ENCODE assay signal across 14 cellular contexts in genomic region chr2:134773372-134774073, GRCh38. TPM values are rescaled to one million over a fixed set of nuclear protein-coding genes. Genes with fewer than 3 reads are reported as not detected.
DNase-seq lines count a peak whose midpoint lies in the region; ATAC-seq, FAIRE-seq and TF ChIP-seq lines count a peak whose summit lies in the region.
"Had no signal": no experiment of that assay in that cellular context is flagged by ENCODE, and none has a peak within 500 bp of the region (broad histone marks: within the 10 kb centered on the region; RNA-seq: fewer than 3 reads in every experiment).

No MANE protein-coding gene starts in this region.

- H3K56ac ChIP-seq in H1 (replicated peaks; ENCODE audit: insufficient read length, low read depth, low read length) = no peak overlapping the region

- 0 out of 2 replicates have a peak overlapping the region, but pooled peaks have one; percentile 54 for H2AK5ac ChIP-seq in H1 (ENCODE audit: low read depth, low read length)

- 69% methylated on average over 9 of the region's 9 CpGs; no CpG with 5 or more reads in 1 of the 2 experiments for WGBS in H1 (ENCODE audit: extremely low coverage in 1 of 2, insufficient coverage in 1 of 2, insufficient read length in 1 of 2, insufficient replicate concordance in 2 of 2, low coverage in 1 of 2, low lambda C conversion rate in 2 of 2, missing lambda C conversion rate in 1 of 2), 2 experiments

- H3K27me3 ChIP-seq in H1 (replicated peaks in 1 of 4; ENCODE audit: control insufficient read depth in 3 of 4, extremely low read depth in 1 of 4, insufficient read depth in 3 of 4, low read length in 3 of 4) = no peaks in the 10 kb centered on the region
- no peaks in the 10 kb centered on the region for H3K27me3 ChIP-seq in mucosa of stomach (ENCODE audit: control insufficient read depth, insufficient read depth, low read length)

- no peak for TF ChIP-seq CTCF in H1 (IDR thresholded peaks at IDR 0.05; ENCODE audit: control extremely low read depth in 1 of 3, insufficient read depth in 1 of 3, low read depth in 1 of 3, low read length in 3 of 3)

- TF ChIP-seq POLR2A in H1 (IDR thresholded peaks at IDR 0.05; ENCODE audit: control extremely low read depth in 1 of 2, low read depth in 2 of 2, low read length in 2 of 2) = no peak

- H4K91ac ChIP-seq in H1 (replicated peaks; ENCODE audit: insufficient read length, low read length) = peak overlapping the region; percentile 29

- H3K4ac ChIP-seq in H1 (replicated peaks; ENCODE audit: insufficient read length, low read depth, low read length) = no peak overlapping the region

- no peak overlapping the region for H3K23ac ChIP-seq in H1 (ENCODE audit: insufficient read length)

- peak overlapping the region; percentile 61; the same call in 1 of the 2 replicates for H2BK5ac ChIP-seq in H1 (ENCODE audit: low read depth, low read length)

- 0 out of 2 replicates have a peak overlapping the region, but pooled peaks have one; percentile 8 for H2BK20ac ChIP-seq in H1 (ENCODE audit: low read length)

- H3K4me1 ChIP-seq in H1 (replicated peaks in 1 of 4; ENCODE audit: control insufficient read depth in 3 of 4, insufficient read depth in 4 of 4, low read length in 3 of 4) (peaks cover 6 to 19% (median 11%) of the 10 kb centered on the region in 4 experiments; a peak in 6 of 7 replicates), mucosa of stomach (ENCODE audit: control insufficient read depth, insufficient read depth, low read length) (peaks cover 37% of the 10 kb centered on the region)

- TF ChIP-seq EP300 in H1 (IDR thresholded peaks at IDR 0.05; ENCODE audit: borderline replicate concordance in 1 of 2, low read depth in 2 of 2, low read length in 2 of 2) = no peak

- FAIRE-seq in H1 (lab: Jason Lieb, UNC) = no peak

- H3K9me3 ChIP-seq in H1 (ENCODE audit: insufficient read depth in 2 of 2, low read depth in 1 of 2, low read length in 1 of 2) (no peaks in the 10 kb centered on the region), mucosa of stomach (ENCODE audit: control insufficient read depth, low read length) (no peaks in the 10 kb centered on the region)

- H3K9ac ChIP-seq in H1 (replicated peaks in 1 of 4; ENCODE audit: extremely low read depth in 1 of 4, low read depth in 3 of 4, low read length in 3 of 4) = no peak overlapping the region; a peak in 1 of 7 replicates
- H3K9ac ChIP-seq in mucosa of stomach (ENCODE audit: low read length) = peak overlapping the region; percentile 9

- ATAC-seq in GM21717 (IDR thresholded peaks at IDR 0.05; ENCODE audit: unreplicated experiment) (no peak), GM18909 (IDR thresholded peaks at IDR 0.05; ENCODE audit: poor library complexity, unreplicated experiment) (no peak)
- ATAC-seq: activated T-cell treated with anti-CD3 and anti-CD28 coated beads, Interleukin-2, amount 50 U/mL, for 4 hours had no signal

- no peak overlapping the region for H2AFZ ChIP-seq in H1 (ENCODE audit: low read length)

- H4K5ac ChIP-seq in H1 (ENCODE audit: insufficient read length, low read depth, low read length) = no peak overlapping the region

- H4K20me1 ChIP-seq in H1 (replicated peaks in 1 of 2; ENCODE audit: control insufficient read depth in 1 of 2, insufficient read depth in 2 of 2, low read length in 2 of 2) = no peaks in the 10 kb centered on the region

- H2BK120ac ChIP-seq in H1 (replicated peaks; ENCODE audit: low read depth, low read length) = peak overlapping the region; percentile 70

- H3K79me1 ChIP-seq in H1 (ENCODE audit: low read depth, low read length) = no peaks in the 10 kb centered on the region

- H3K4me2 ChIP-seq in H1 (ENCODE audit: insufficient read depth in 1 of 2, low read depth in 2 of 2, low read length in 2 of 2) = peak overlapping the region; percentile 3 to 21; a peak in 2 of 4 replicates

- H3K36me3 ChIP-seq in H1 (ENCODE audit: control insufficient read depth in 2 of 4, insufficient read depth in 4 of 4, low read length in 3 of 4) = no peaks in the 10 kb centered on the region
- H3K36me3 ChIP-seq in mucosa of stomach (ENCODE audit: control insufficient read depth, insufficient read depth, low read length) = no peaks in the 10 kb centered on the region
- H3K36me3 ChIP-seq: spleen had no signal

- H4K8ac ChIP-seq in H1 (ENCODE audit: extremely low read depth, insufficient read depth, low read length) = no peak overlapping the region

- H3K18ac ChIP-seq in H1 (ENCODE audit: extremely low read depth, low read length) = peak overlapping the region; percentile 27; the same call in 1 of the 2 replicates

- no peak overlapping the region for H3K4me3 ChIP-seq in H1 (ENCODE audit: extremely low read depth in 1 of 4, insufficient read depth in 2 of 4, low read depth in 3 of 4, low read length in 4 of 4)
- no peak overlapping the region for H3K4me3 ChIP-seq in mucosa of stomach (ENCODE audit: low read length)
- H3K4me3 ChIP-seq: spleen had no signal

- POLR2A ChIA-PET in H1 (lab: Charles Lee; ENCODE audit: partially characterized antibody) = no interaction called here

- H2BK12ac ChIP-seq in H1 (ENCODE audit: low read depth, low read length) = peak overlapping the region; percentile 71

- DNase-seq in Daoy (ENCODE audit: low read depth) (peak; percentile 52), NCI-H2171 treated with DMSO at 0.1 percent for 48 hours (lab: John Stamatoyannopoulos, UW) (peak; percentile 91), H1 (ENCODE audit: low read depth in 1 of 2, low spot score in 2 of 2) (peak in 1 of 2 experiments; percentile 53), NCI-H1092 treated with DMSO at 0.1 percent for 48 hours (lab: John Stamatoyannopoulos, UW) (no peak)
- DNase-seq in activated effector memory CD4-positive, alpha-beta T cell treated with anti-CD3 and anti-CD28 coated beads, Interleukin-2, amount 50 U/mL, for 16 hours = no peak
- DNase-seq: activated B cell treated with CpG ODN at 0.5 μM for 24 hours; activated T-cell treated with anti-CD3 and anti-CD28 coated beads, Interleukin-2, amount 50 U/mL, for 4 hours; CD4-positive, CD25-positive, alpha-beta regulatory T cell; hippocampal formation; SHP77; spleen had no signal

- no peaks in the 10 kb centered on the region for H3K23me2 ChIP-seq in H1 (ENCODE audit: low read depth, low read length)

- no peak for TF ChIP-seq RAD21 in H1 (IDR thresholded peaks at IDR 0.05 in 1 of 2, conservative IDR thresholded peaks at IDR 0.05 in 1 of 2; ENCODE audit: low read depth in 2 of 2, low read length in 2 of 2)

- no peak overlapping the region for H2BK15ac ChIP-seq in H1 (ENCODE audit: low read length)

- no peak overlapping the region for H3K14ac ChIP-seq in H1 (ENCODE audit: insufficient read length)

- no peak overlapping the region for H3K27ac ChIP-seq in H1 (ENCODE audit: low read depth, low read length)
- H3K27ac ChIP-seq: spleen had no signal

- CTCF ChIA-PET in H1 (lab: Charles Lee; ENCODE audit: partially characterized antibody) = interaction anchor here (2.1 kb wide), 1 partner anchor 13 kb away, joined by 6 read pairs; no protein-coding TSS in a partner anchor

- no peaks in the 10 kb centered on the region for H3K79me2 ChIP-seq in H1 (ENCODE audit: control insufficient read depth in 1 of 2, insufficient read depth in 2 of 2, low read length in 2 of 2)

TF ChIP-seq in H1, 55 proteins besides CTCF, POLR2A, EP300 and RAD21 (continues in another document):
- TF ChIP-seq ATF2 (IDR thresholded peaks at IDR 0.05; ENCODE audit: low read length) = no peak
- no peak for TF ChIP-seq GABPA (IDR thresholded peaks at IDR 0.05; ENCODE audit: borderline replicate concordance, insufficient read depth, low read length)
- no peak for TF ChIP-seq ZNF274 (IDR thresholded peaks at IDR 0.05; ENCODE audit: borderline replicate concordance, extremely low read depth, low read length)
- no peak for TF ChIP-seq SIX5 (IDR thresholded peaks at IDR 0.05; ENCODE audit: low read depth, low read length)
- TF ChIP-seq ASH2L (IDR thresholded peaks at IDR 0.05; ENCODE audit: low read length) = no peak
- TF ChIP-seq POLR2AphosphoS5 (IDR thresholded peaks at IDR 0.05; ENCODE audit: low read depth, low read length) = no peak
- no peak for TF ChIP-seq HDAC2 (IDR thresholded peaks at IDR 0.05; ENCODE audit: borderline replicate concordance in 1 of 2, low read depth in 2 of 2, low read length in 2 of 2)
- no peak for TF ChIP-seq CHD1 (IDR thresholded peaks at IDR 0.05; ENCODE audit: low read depth, low read length)
- no peak for TF ChIP-seq NANOG (IDR thresholded peaks at IDR 0.05; ENCODE audit: insufficient read depth, low read depth, low read length, poor library complexity, severe bottlenecking)
- TF ChIP-seq JUND (IDR thresholded peaks at IDR 0.05; ENCODE audit: low read length) = no peak
- no peak for TF ChIP-seq CEBPB (IDR thresholded peaks at IDR 0.05; ENCODE audit: low read depth, low read length)
- peak; percentile 47; the same call in 1 of the 2 replicates for TF ChIP-seq YY1 (IDR thresholded peaks at IDR 0.05; ENCODE audit: low read depth, low read length)
- TF ChIP-seq POU5F1 (IDR thresholded peaks at IDR 0.05; ENCODE audit: low read depth, low read length) = no peak
- TF ChIP-seq FOSL1 (IDR thresholded peaks at IDR 0.05; ENCODE audit: insufficient read depth, low read depth, low read length) = no peak
- TF ChIP-seq CREB1 (IDR thresholded peaks at IDR 0.05) = 0 out of 2 replicates have a peak, but pooled peaks have one; percentile 11

RNA-seq across cellular contexts. Expression of gene TMEM163, which starts 54.7 kb away (rescaled TPM):
- 0.09 and 0.34 TPM in 2 replicates for total RNA-seq in Daoy (2014; rRNA removed; shearing (Covaris generic))
- 2.8 and 2.9 TPM in 2 replicates for total RNA-seq in H1 (2021; fragmentation: NEBNext Ultra II Directional; extraction: Animal tissue kit (Norgen Biotek cat#: 25700))
- 3.1 and 3.2 TPM in 2 replicates for polyA plus RNA-seq in H1 (2011; rRNA removed)
- 2.4 TPM for polyA plus RNA-seq in H1 (2011; cell fraction: cytosol; rRNA removed)
- 2.6 TPM for polyA plus RNA-seq in H1 (2011; cell fraction: nucleus; rRNA removed)
- polyA plus RNA-seq in H1 (2012, experiment 1 of 2) = 2.8 to 3.5 TPM (median 3.1 TPM) in 4 replicates
- polyA plus RNA-seq in H1 (2012, experiment 2 of 2) = 2.8 TPM
- 1.4 TPM for polyA plus RNA-seq in H1 (2013, experiment 1 of 2)
- 2.0 TPM for polyA plus RNA-seq in H1 (2013, experiment 2 of 2)
- polyA minus RNA-seq in H1 (2011; rRNA and poly(A)+ RNA removed) = 2.7 TPM in 2 replicates
- 0.59 TPM for polyA minus RNA-seq in H1 (2011; cell fraction: cytosol; rRNA and poly(A)+ RNA removed)
- 1.2 TPM for polyA minus RNA-seq in H1 (2011; cell fraction: nucleus; rRNA and poly(A)+ RNA removed)

Comparison
In these comparisons a context has a peak if more than half of its experiments do, and no peak if none do; other contexts are left out.
1. DNase-seq: peak in Daoy (single experiment) and NCI-H2171 treated with DMSO at 0.1 percent for 48 hours (single experiment); none in NCI-H1092 treated with DMSO at 0.1 percent for 48 hours (single experiment) and activated effector memory CD4-positive, alpha-beta T cell treated with anti-CD3 and anti-CD28 coated beads, Interleukin-2, amount 50 U/mL, for 16 hours (single experiment).